2 cellular contexts compared by ENCODE assay signal in genomic region chr14:86961106-86961716, GRCh38.
TF ChIP-seq lines count a peak whose summit lies in the region.

No MANE protein-coding gene starts in this region.

TF ChIP-seq in SK-N-SH, 30 proteins besides CTCF, POLR2A, EP300 and RAD21 (continued from another document):
- TF ChIP-seq, protein P1, sequence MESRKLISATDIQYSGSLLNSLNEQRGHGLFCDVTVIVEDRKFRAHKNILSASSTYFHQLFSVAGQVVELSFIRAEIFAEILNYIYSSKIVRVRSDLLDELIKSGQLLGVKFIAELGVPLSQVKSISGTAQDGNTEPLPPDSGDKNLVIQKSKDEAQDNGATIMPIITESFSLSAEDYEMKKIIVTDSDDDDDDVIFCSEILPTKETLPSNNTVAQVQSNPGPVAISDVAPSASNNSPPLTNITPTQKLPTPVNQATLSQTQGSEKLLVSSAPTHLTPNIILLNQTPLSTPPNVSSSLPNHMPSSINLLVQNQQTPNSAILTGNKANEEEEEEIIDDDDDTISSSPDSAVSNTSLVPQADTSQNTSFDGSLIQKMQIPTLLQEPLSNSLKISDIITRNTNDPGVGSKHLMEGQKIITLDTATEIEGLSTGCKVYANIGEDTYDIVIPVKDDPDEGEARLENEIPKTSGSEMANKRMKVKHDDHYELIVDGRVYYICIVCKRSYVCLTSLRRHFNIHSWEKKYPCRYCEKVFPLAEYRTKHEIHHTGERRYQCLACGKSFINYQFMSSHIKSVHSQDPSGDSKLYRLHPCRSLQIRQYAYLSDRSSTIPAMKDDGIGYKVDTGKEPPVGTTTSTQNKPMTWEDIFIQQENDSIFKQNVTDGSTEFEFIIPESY (IDR thresholded peaks at IDR 0.05; ENCODE audit: borderline replicate concordance, low read depth) = no peak

TF ChIP-seq in SK-N-SH treated with all-trans-retinoic acid at 6 μM for 48 hours, 23 proteins besides CTCF, POLR2A, EP300 and RAD21:
- TF ChIP-seq, protein P2, sequence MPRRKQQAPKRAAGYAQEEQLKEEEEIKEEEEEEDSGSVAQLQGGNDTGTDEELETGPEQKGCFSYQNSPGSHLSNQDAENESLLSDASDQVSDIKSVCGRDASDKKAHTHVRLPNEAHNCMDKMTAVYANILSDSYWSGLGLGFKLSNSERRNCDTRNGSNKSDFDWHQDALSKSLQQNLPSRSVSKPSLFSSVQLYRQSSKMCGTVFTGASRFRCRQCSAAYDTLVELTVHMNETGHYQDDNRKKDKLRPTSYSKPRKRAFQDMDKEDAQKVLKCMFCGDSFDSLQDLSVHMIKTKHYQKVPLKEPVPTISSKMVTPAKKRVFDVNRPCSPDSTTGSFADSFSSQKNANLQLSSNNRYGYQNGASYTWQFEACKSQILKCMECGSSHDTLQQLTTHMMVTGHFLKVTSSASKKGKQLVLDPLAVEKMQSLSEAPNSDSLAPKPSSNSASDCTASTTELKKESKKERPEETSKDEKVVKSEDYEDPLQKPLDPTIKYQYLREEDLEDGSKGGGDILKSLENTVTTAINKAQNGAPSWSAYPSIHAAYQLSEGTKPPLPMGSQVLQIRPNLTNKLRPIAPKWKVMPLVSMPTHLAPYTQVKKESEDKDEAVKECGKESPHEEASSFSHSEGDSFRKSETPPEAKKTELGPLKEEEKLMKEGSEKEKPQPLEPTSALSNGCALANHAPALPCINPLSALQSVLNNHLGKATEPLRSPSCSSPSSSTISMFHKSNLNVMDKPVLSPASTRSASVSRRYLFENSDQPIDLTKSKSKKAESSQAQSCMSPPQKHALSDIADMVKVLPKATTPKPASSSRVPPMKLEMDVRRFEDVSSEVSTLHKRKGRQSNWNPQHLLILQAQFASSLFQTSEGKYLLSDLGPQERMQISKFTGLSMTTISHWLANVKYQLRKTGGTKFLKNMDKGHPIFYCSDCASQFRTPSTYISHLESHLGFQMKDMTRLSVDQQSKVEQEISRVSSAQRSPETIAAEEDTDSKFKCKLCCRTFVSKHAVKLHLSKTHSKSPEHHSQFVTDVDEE (CRISPR knock-in tag; IDR thresholded peaks at IDR 0.05) = no peak
- no peak for TF ChIP-seq GLIS3 (CRISPR knock-in tag; IDR thresholded peaks at IDR 0.05)
- no peak for TF ChIP-seq ARNTL (CRISPR knock-in tag; IDR thresholded peaks at IDR 0.05; ENCODE audit: borderline replicate concordance, low read depth)
- TF ChIP-seq ZC3H10 (CRISPR knock-in tag; IDR thresholded peaks at IDR 0.05) = no peak
- TF ChIP-seq, protein P3, sequence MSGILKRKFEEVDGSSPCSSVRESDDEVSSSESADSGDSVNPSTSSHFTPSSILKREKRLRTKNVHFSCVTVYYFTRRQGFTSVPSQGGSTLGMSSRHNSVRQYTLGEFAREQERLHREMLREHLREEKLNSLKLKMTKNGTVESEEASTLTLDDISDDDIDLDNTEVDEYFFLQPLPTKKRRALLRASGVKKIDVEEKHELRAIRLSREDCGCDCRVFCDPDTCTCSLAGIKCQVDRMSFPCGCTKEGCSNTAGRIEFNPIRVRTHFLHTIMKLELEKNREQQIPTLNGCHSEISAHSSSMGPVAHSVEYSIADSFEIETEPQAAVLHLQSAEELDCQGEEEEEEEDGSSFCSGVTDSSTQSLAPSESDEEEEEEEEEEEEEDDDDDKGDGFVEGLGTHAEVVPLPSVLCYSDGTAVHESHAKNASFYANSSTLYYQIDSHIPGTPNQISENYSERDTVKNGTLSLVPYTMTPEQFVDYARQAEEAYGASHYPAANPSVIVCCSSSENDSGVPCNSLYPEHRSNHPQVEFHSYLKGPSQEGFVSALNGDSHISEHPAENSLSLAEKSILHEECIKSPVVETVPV (CRISPR knock-in tag; IDR thresholded peaks at IDR 0.05) = no peak
- no peak for TF ChIP-seq PATZ1 (CRISPR knock-in tag; IDR thresholded peaks at IDR 0.05; ENCODE audit: borderline replicate concordance)
- TF ChIP-seq, protein P4, sequence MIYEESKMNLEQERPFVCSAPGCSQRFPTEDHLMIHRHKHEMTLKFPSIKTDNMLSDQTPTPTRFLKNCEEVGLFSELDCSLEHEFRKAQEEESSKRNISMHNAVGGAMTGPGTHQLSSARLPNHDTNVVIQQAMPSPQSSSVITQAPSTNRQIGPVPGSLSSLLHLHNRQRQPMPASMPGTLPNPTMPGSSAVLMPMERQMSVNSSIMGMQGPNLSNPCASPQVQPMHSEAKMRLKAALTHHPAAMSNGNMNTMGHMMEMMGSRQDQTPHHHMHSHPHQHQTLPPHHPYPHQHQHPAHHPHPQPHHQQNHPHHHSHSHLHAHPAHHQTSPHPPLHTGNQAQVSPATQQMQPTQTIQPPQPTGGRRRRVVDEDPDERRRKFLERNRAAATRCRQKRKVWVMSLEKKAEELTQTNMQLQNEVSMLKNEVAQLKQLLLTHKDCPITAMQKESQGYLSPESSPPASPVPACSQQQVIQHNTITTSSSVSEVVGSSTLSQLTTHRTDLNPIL (CRISPR knock-in tag; IDR thresholded peaks at IDR 0.05; ENCODE audit: low read depth) = no peak
- no peak for TF ChIP-seq ZNF565 (CRISPR knock-in tag; conservative IDR thresholded peaks at IDR 0.05; ENCODE audit: low read depth)
- no peak for TF ChIP-seq BACH2 (CRISPR knock-in tag; IDR thresholded peaks at IDR 0.05; ENCODE audit: borderline replicate concordance)
- no peak for TF ChIP-seq PPARA (CRISPR knock-in tag; IDR thresholded peaks at IDR 0.05; ENCODE audit: borderline replicate concordance)
- TF ChIP-seq SNAI2 (CRISPR knock-in tag; IDR thresholded peaks at IDR 0.05) = no peak
- no peak for TF ChIP-seq OSR1 (CRISPR knock-in tag; IDR thresholded peaks at IDR 0.05)
- no peak for TF ChIP-seq ISL1 (CRISPR knock-in tag; IDR thresholded peaks at IDR 0.05)
- no peak for TF ChIP-seq ZNF70 (CRISPR knock-in tag; IDR thresholded peaks at IDR 0.05)
- no peak for TF ChIP-seq POU6F1 (CRISPR knock-in tag; IDR thresholded peaks at IDR 0.05; ENCODE audit: borderline replicate concordance, low read depth)
